Comparison of ENCODE assay signal across 24 cellular contexts in genomic region chr6:167736486-167737204, GRCh38.
DNase-seq lines count a peak whose midpoint lies in the region; ATAC-seq and TF ChIP-seq lines count a peak whose summit lies in the region.
"Had no signal": no experiment of that assay in that cellular context is flagged by ENCODE, and none has a peak within 500 bp of the region (broad histone marks: within the 10 kb centered on the region; RNA-seq: fewer than 3 reads in every experiment).

No MANE protein-coding gene starts in this region.

- DNase-seq in NCI-H2196 (lab: John Stamatoyannopoulos, UW; ENCODE audit: unreplicated experiment): peak; percentile 10
- DNase-seq in NCI-H2196 treated with DMSO at 0.1 percent for 48 hours (lab: John Stamatoyannopoulos, UW; ENCODE audit: unreplicated experiment): no peak
- peak; percentile 5 for DNase-seq in choroid plexus epithelial cell (ENCODE audit: low read depth)
- DNase-seq in mesendoderm: no peak
- peak; percentile 39 for DNase-seq in ureter (ENCODE audit: low spot score)
- no peak for DNase-seq in NCI-H2081 (lab: John Stamatoyannopoulos, UW)
- DNase-seq in SW 1271 (lab: John Stamatoyannopoulos, UW): no peak
- DNase-seq: 8988T; activated CD8-positive, alpha-beta T cell treated with anti-CD3 and anti-CD28 coated beads, Interleukin-2, amount 10 ng/mL, durations not matched to agents 7 days and 5 days; activated naive CD4-positive, alpha-beta T cell treated with anti-CD3 and anti-CD28 coated beads, Interleukin-2, amount 10 ng/mL, durations not matched to agents 7 days and 5 days; brain microvascular endothelial cell; Calu3; NCI-H1048; NCI-H187; NCI-H2171 treated with DMSO at 0.1 percent for 48 hours; NCI-H526 treated with DMSO at 0.1 percent for 48 hours; stimulated activated naive B cell treated with anti-CD40 and anti-IgM and Interleukin-4, amounts not matched to agents 10 μg/mL and 1 μg/mL and 100 μg/mL, for 72 hours; T-helper 9 cell; upper lobe of left lung had no signal

- H2BK15ac ChIP-seq in mesendoderm (replicated peaks; ENCODE audit: low read depth): no peak overlapping the region

- no peak overlapping the region for H4K8ac ChIP-seq in mesendoderm (ENCODE audit: low read depth, low read length)

- no CpG with 5 or more reads among the region's 18 CpGs for WGBS in mesendoderm (ENCODE audit: extremely low coverage, insufficient coverage, low lambda C conversion rate)

- no peak overlapping the region for H3K4me3 ChIP-seq in choroid plexus epithelial cell (ENCODE audit: low read depth, low read length)
- no peak overlapping the region for H3K4me3 ChIP-seq in mesendoderm (ENCODE audit: low read length)
- H3K4me3 ChIP-seq: adrenal gland, Peyer's patch, prostate gland, upper lobe of left lung had no signal

- no peaks in the 10 kb centered on the region for H3K79me2 ChIP-seq in mesendoderm (ENCODE audit: control insufficient read depth, insufficient read depth, low read length)

- no peak overlapping the region for H3K4ac ChIP-seq in mesendoderm (ENCODE audit: low read depth, low read length)

- H3K23ac ChIP-seq in mesendoderm (ENCODE audit: low read length): no peak overlapping the region

- no peak overlapping the region for H2BK120ac ChIP-seq in mesendoderm (ENCODE audit: low read depth, low read length)

- no peak overlapping the region for H3K27ac ChIP-seq in mesendoderm (ENCODE audit: low read depth, low read length)
- H3K27ac ChIP-seq: adrenal gland, brain microvascular endothelial cell, Peyer's patch, prostate gland, upper lobe of left lung had no signal

- no peak for TF ChIP-seq CTCF in choroid plexus epithelial cell (conservative IDR thresholded peaks at IDR 0.05; ENCODE audit: low read depth, low read length)

- no peaks in the 10 kb centered on the region for H3K36me3 ChIP-seq in mesendoderm (ENCODE audit: control insufficient read depth, insufficient read depth, low read length)
- H3K36me3 ChIP-seq: adrenal gland, brain microvascular endothelial cell, Peyer's patch, prostate gland, upper lobe of left lung had no signal

- H3K56ac ChIP-seq in mesendoderm (ENCODE audit: low read length): no peak overlapping the region

- no peaks in the 10 kb centered on the region for H3K27me3 ChIP-seq in mesendoderm (ENCODE audit: insufficient read depth, low read length, poor library complexity)
- H3K27me3 ChIP-seq: adrenal gland, brain microvascular endothelial cell, Peyer's patch, upper lobe of left lung had no signal

- peak overlapping the region; percentile 11 for H2AK5ac ChIP-seq in mesendoderm (ENCODE audit: low read length)

- H4K5ac ChIP-seq in mesendoderm (ENCODE audit: low read length): no peak overlapping the region

- H3K9ac ChIP-seq in mesendoderm (ENCODE audit: low read length): no peak overlapping the region

- H3K79me1 ChIP-seq in mesendoderm (ENCODE audit: low read length): no peaks in the 10 kb centered on the region

- no peak for ATAC-seq in GM18511 (IDR thresholded peaks at IDR 0.05; ENCODE audit: unreplicated experiment)
- ATAC-seq: activated CD8-positive, alpha-beta T cell treated with anti-CD3 and anti-CD28 coated beads, Interleukin-2, amount 10 ng/mL, durations not matched to agents 7 days and 5 days; activated T-helper 17 cell treated with anti-CD3 and anti-CD28 coated beads, Interleukin-2, amount 50 U/mL, for 72 hours; stimulated activated naive B cell treated with anti-CD40 and anti-IgM and Interleukin-4, amounts not matched to agents 10 μg/mL and 1 μg/mL and 100 μg/mL, for 72 hours had no signal

- H3K18ac ChIP-seq in mesendoderm (ENCODE audit: low read length): no peak overlapping the region

- no peak overlapping the region for H3K4me2 ChIP-seq in mesendoderm (ENCODE audit: low read length)

- no peaks in the 10 kb centered on the region for H3K4me1 ChIP-seq in mesendoderm (ENCODE audit: control insufficient read depth, low read depth, low read length)
- H3K4me1 ChIP-seq: adrenal gland had no signal

- no peak overlapping the region for H2BK5ac ChIP-seq in mesendoderm (ENCODE audit: low read length)

Comparison
In these comparisons a context has a peak if more than half of its experiments do, and no peak if none do; other contexts are left out.
1. DNase-seq: peak in NCI-H2196 (single experiment), choroid plexus epithelial cell (single experiment) and ureter (single experiment); none in NCI-H2196 treated with DMSO at 0.1 percent for 48 hours (single experiment), mesendoderm (single experiment), NCI-H2081 (0 of 2) and SW 1271 (0 of 2).